1 cellular context compared by ENCODE assay signal in genomic region chr18:69895081-69896047, GRCh38.
TF ChIP-seq lines count a peak whose summit lies in the region.

No MANE protein-coding gene starts in this region.

TF ChIP-seq in GM23338, 12 proteins besides CTCF, POLR2A, EP300 and RAD21 (continued from another document):
- TF ChIP-seq, protein P1, sequence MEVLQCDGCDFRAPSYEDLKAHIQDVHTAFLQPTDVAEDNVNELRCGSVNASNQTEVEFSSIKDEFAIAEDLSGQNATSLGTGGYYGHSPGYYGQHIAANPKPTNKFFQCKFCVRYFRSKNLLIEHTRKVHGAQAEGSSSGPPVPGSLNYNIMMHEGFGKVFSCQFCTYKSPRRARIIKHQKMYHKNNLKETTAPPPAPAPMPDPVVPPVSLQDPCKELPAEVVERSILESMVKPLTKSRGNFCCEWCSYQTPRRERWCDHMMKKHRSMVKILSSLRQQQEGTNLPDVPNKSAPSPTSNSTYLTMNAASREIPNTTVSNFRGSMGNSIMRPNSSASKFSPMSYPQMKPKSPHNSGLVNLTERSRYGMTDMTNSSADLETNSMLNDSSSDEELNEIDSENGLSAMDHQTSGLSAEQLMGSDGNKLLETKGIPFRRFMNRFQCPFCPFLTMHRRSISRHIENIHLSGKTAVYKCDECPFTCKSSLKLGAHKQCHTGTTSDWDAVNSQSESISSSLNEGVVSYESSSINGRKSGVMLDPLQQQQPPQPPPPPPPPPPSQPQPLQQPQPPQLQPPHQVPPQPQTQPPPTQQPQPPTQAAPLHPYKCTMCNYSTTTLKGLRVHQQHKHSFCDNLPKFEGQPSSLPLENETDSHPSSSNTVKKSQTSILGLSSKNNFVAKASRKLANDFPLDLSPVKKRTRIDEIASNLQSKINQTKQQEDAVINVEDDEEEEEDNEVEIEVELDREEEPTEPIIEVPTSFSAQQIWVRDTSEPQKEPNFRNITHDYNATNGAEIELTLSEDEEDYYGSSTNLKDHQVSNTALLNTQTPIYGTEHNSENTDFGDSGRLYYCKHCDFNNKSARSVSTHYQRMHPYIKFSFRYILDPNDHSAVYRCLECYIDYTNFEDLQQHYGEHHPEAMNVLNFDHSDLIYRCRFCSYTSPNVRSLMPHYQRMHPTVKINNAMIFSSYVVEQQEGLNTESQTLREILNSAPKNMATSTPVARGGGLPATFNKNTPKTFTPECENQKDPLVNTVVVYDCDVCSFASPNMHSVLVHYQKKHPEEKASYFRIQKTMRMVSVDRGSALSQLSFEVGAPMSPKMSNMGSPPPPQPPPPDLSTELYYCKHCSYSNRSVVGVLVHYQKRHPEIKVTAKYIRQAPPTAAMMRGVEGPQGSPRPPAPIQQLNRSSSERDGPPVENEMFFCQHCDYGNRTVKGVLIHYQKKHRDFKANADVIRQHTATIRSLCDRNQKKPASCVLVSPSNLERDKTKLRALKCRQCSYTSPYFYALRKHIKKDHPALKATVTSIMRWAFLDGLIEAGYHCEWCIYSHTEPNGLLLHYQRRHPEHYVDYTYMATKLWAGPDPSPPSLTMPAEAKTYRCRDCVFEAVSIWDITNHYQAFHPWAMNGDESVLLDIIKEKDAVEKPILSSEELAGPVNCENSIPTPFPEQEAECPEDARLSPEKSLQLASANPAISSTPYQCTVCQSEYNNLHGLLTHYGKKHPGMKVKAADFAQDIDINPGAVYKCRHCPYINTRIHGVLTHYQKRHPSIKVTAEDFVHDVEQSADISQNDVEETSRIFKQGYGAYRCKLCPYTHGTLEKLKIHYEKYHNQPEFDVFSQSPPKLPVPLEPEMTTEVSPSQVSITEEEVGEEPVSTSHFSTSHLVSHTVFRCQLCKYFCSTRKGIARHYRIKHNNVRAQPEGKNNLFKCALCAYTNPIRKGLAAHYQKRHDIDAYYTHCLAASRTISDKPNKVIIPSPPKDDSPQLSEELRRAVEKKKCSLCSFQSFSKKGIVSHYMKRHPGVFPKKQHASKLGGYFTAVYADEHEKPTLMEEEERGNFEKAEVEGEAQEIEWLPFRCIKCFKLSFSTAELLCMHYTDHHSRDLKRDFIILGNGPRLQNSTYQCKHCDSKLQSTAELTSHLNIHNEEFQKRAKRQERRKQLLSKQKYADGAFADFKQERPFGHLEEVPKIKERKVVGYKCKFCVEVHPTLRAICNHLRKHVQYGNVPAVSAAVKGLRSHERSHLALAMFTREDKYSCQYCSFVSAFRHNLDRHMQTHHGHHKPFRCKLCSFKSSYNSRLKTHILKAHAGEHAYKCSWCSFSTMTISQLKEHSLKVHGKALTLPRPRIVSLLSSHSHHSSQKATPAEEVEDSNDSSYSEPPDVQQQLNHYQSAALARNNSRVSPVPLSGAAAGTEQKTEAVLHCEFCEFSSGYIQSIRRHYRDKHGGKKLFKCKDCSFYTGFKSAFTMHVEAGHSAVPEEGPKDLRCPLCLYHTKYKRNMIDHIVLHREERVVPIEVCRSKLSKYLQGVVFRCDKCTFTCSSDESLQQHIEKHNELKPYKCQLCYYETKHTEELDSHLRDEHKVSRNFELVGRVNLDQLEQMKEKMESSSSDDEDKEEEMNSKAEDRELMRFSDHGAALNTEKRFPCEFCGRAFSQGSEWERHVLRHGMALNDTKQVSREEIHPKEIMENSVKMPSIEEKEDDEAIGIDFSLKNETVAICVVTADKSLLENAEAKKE (CRISPR knock-in tag; IDR thresholded peaks at IDR 0.05) = no peak
- no peak for TF ChIP-seq EZH2phosphoT487 (IDR thresholded peaks at IDR 0.05; ENCODE audit: unreplicated experiment)
- no peak for TF ChIP-seq EZH2 (IDR thresholded peaks at IDR 0.05; ENCODE audit: low read depth, unreplicated experiment)
- no peak for TF ChIP-seq NANOG (IDR thresholded peaks at IDR 0.05; ENCODE audit: borderline replicate concordance)
- TF ChIP-seq, protein P2, sequence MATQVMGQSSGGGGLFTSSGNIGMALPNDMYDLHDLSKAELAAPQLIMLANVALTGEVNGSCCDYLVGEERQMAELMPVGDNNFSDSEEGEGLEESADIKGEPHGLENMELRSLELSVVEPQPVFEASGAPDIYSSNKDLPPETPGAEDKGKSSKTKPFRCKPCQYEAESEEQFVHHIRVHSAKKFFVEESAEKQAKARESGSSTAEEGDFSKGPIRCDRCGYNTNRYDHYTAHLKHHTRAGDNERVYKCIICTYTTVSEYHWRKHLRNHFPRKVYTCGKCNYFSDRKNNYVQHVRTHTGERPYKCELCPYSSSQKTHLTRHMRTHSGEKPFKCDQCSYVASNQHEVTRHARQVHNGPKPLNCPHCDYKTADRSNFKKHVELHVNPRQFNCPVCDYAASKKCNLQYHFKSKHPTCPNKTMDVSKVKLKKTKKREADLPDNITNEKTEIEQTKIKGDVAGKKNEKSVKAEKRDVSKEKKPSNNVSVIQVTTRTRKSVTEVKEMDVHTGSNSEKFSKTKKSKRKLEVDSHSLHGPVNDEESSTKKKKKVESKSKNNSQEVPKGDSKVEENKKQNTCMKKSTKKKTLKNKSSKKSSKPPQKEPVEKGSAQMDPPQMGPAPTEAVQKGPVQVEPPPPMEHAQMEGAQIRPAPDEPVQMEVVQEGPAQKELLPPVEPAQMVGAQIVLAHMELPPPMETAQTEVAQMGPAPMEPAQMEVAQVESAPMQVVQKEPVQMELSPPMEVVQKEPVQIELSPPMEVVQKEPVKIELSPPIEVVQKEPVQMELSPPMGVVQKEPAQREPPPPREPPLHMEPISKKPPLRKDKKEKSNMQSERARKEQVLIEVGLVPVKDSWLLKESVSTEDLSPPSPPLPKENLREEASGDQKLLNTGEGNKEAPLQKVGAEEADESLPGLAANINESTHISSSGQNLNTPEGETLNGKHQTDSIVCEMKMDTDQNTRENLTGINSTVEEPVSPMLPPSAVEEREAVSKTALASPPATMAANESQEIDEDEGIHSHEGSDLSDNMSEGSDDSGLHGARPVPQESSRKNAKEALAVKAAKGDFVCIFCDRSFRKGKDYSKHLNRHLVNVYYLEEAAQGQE (IDR thresholded peaks at IDR 0.05; ENCODE audit: unreplicated experiment) = no peak
- TF ChIP-seq, protein P3, sequence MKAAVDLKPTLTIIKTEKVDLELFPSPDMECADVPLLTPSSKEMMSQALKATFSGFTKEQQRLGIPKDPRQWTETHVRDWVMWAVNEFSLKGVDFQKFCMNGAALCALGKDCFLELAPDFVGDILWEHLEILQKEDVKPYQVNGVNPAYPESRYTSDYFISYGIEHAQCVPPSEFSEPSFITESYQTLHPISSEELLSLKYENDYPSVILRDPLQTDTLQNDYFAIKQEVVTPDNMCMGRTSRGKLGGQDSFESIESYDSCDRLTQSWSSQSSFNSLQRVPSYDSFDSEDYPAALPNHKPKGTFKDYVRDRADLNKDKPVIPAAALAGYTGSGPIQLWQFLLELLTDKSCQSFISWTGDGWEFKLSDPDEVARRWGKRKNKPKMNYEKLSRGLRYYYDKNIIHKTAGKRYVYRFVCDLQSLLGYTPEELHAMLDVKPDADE (IDR thresholded peaks at IDR 0.05) = no peak
TF ChIP-seq in GM23338: peak in this region for 0.
